ENCODE assay signal across 1 cellular context in genomic region chr5:40929049-40929448, GRCh38.
TF ChIP-seq lines count a peak whose summit lies in the region.

No MANE protein-coding gene starts in this region.

TF ChIP-seq in IMR-90, 13 proteins besides CTCF, POLR2A, EP300 and RAD21:
- TF ChIP-seq BHLHE40 (IDR thresholded peaks at IDR 0.05; ENCODE audit: low read depth, low read length) (no peak), NFE2L2 (IDR thresholded peaks at IDR 0.05; ENCODE audit: low read depth, low read length) (no peak), RFX5 (IDR thresholded peaks at IDR 0.05; ENCODE audit: low read depth, low read length) (no peak), MAZ (IDR thresholded peaks at IDR 0.05; ENCODE audit: borderline replicate concordance, low read depth, low read length) (no peak), MAFK (IDR thresholded peaks at IDR 0.05; ENCODE audit: low read depth, low read length) (no peak), FOS (IDR thresholded peaks at IDR 0.05; ENCODE audit: low read depth, low read length) (no peak), RCOR1 (IDR thresholded peaks at IDR 0.05; ENCODE audit: insufficient replicate concordance, low read length) (no peak), USF2 (IDR thresholded peaks at IDR 0.05; ENCODE audit: low read depth, low read length) (no peak), CHD1 (IDR thresholded peaks at IDR 0.05; ENCODE audit: low read depth, low read length) (no peak), SMC3 (IDR thresholded peaks at IDR 0.05; ENCODE audit: low read depth, low read length) (no peak), CEBPB (IDR thresholded peaks at IDR 0.05; ENCODE audit: low read depth, low read length) (no peak), MXI1 (IDR thresholded peaks at IDR 0.05; ENCODE audit: borderline replicate concordance, low read depth, low read length) (no peak)
- TF ChIP-seq, protein P1, sequence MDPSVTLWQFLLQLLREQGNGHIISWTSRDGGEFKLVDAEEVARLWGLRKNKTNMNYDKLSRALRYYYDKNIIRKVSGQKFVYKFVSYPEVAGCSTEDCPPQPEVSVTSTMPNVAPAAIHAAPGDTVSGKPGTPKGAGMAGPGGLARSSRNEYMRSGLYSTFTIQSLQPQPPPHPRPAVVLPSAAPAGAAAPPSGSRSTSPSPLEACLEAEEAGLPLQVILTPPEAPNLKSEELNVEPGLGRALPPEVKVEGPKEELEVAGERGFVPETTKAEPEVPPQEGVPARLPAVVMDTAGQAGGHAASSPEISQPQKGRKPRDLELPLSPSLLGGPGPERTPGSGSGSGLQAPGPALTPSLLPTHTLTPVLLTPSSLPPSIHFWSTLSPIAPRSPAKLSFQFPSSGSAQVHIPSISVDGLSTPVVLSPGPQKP (IDR thresholded peaks at IDR 0.05; ENCODE audit: borderline replicate concordance, low read depth, low read length) = no peak
